16 cellular contexts compared by ENCODE assay signal in genomic region chr11:2094354-2095197, GRCh38. TPM values are rescaled to one million over a fixed set of nuclear protein-coding genes. Genes with fewer than 3 reads are reported as not detected.
DNase-seq lines count a peak whose midpoint lies in the region; ATAC-seq, FAIRE-seq and TF ChIP-seq lines count a peak whose summit lies in the region.
"Had no signal": no experiment of that assay in that cellular context is flagged by ENCODE, and none has a peak within 500 bp of the region (broad histone marks: within the 10 kb centered on the region; RNA-seq: fewer than 3 reads in every experiment).

No MANE protein-coding gene starts in this region.

- H3K9me3 ChIP-seq in HepG2 (ENCODE audit: low read length) (no peaks in the 10 kb centered on the region), right lobe of liver (no peaks in the 10 kb centered on the region), osteoblast (ENCODE audit: low read depth, low read length) (no peaks in the 10 kb centered on the region)

- no peak for TF ChIP-seq RAD21 in HepG2 (CRISPR knock-in tag; IDR thresholded peaks at IDR 0.05)

- H3K4me2 ChIP-seq in HepG2 (ENCODE audit: low read depth, low read length) = no peak overlapping the region
- H3K4me2 ChIP-seq in osteoblast (ENCODE audit: insufficient read depth, low read length) = peak overlapping the region; percentile 0

- TF ChIP-seq POLR2A in HepG2 (IDR thresholded peaks at IDR 0.05; ENCODE audit: insufficient read depth in 1 of 2, low read depth in 2 of 2, low read length in 2 of 2) (no peak), right lobe of liver (IDR thresholded peaks at IDR 0.05) (no peak)

- intact Hi-C loops in HepG2 (cut with micrococcal nuclease; ENCODE audit: unreplicated experiment) = no loop called here
- intact Hi-C loops in right lobe of liver (cut with DNase I) = no loop called here
- intact Hi-C loops in activated T-helper 1 cell treated with anti-CD3 and anti-CD28 coated beads, Interleukin-12 subunit alpha, Interleukin-12 subunit beta, Interleukin-2, Interleukin-4 antibody, amounts not matched to agents 30 ng/mL and 10 ng/mL and 1 ng/mL, durations not matched to agents 14 hours and 24 hours and 36 hours (cut with micrococcal nuclease) = no loop called here

- H4K20me1 ChIP-seq in HepG2 (ENCODE audit: insufficient read depth, low read length) = no peaks in the 10 kb centered on the region
- no peaks in the 10 kb centered on the region for H4K20me1 ChIP-seq in osteoblast (ENCODE audit: insufficient read depth, low read length)

- H3K4me3 Mint-ChIP-seq in activated T-helper 1 cell treated with anti-CD3 and anti-CD28 coated beads, Interleukin-12 subunit alpha, Interleukin-12 subunit beta, Interleukin-2, Interleukin-4 antibody, amounts not matched to agents 30 ng/mL and 10 ng/mL and 1 ng/mL, durations not matched to agents 14 hours and 24 hours and 36 hours = no peak overlapping the region
- H3K4me3 Mint-ChIP-seq: CD8-positive, alpha-beta memory T cell had no signal

- no peak overlapping the region for H3K27ac Mint-ChIP-seq in activated T-helper 1 cell treated with anti-CD3 and anti-CD28 coated beads, Interleukin-12 subunit alpha, Interleukin-12 subunit beta, Interleukin-2, Interleukin-4 antibody, amounts not matched to agents 30 ng/mL and 10 ng/mL and 1 ng/mL, durations not matched to agents 14 hours and 24 hours and 36 hours
- H3K27ac Mint-ChIP-seq: CD8-positive, alpha-beta memory T cell had no signal

- in situ Hi-C loops in HepG2 (cut with HindIII; ENCODE audit: extremely low pct_ligation_motif_present, low pct_unique_long_range_greater_than_20kb) = no loop called here

- DNase-seq in HepG2 (ENCODE audit: low spot score) (no peak), right lobe of liver (no peak), osteoblast (ENCODE audit: insufficient read length, low spot score, missing footprints) (peak; percentile 85), SHP77 treated with DMSO at 0.1 percent for 48 hours (lab: John Stamatoyannopoulos, UW) (no peak), NCI-H345 (lab: John Stamatoyannopoulos, UW) (no peak)
- DNase-seq in activated T-helper 1 cell treated with anti-CD3 and anti-CD28 coated beads, Interleukin-12 subunit alpha, Interleukin-12 subunit beta, Interleukin-2, Interleukin-4 antibody, amounts not matched to agents 30 ng/mL and 10 ng/mL and 1 ng/mL, durations not matched to agents 14 hours and 24 hours and 36 hours (ENCODE audit: low spot score) = no peak
- DNase-seq: ACHN, DND-41, GF-D8, Karpas-422, NCI-H1930, NCI-H2171, NCI-H510A treated with DMSO at 0.1 percent for 48 hours had no signal

- 77% methylated on average over 6 of the region's 21 CpGs for WGBS in HepG2 (ENCODE audit: low lambda C conversion rate)
- 70% methylated on average over 8 of the region's 21 CpGs for WGBS in right lobe of liver (ENCODE audit: insufficient coverage, low coverage, low lambda C conversion rate, missing lambda C conversion rate)

- H3K79me2 ChIP-seq in HepG2 (ENCODE audit: insufficient read depth, low read length) = no peaks in the 10 kb centered on the region
- H3K79me2 ChIP-seq in osteoblast (ENCODE audit: insufficient read depth, low read length) = no peaks in the 10 kb centered on the region

- H3K36me3 ChIP-seq in HepG2 (replicated peaks in 1 of 2; ENCODE audit: control insufficient read depth in 1 of 2, insufficient read depth in 2 of 2, low read length in 2 of 2) (no peaks in the 10 kb centered on the region), right lobe of liver (no peaks in the 10 kb centered on the region), osteoblast (ENCODE audit: insufficient read depth, low read length) (no peaks in the 10 kb centered on the region)

- no peak overlapping the region for H3K27ac ChIP-seq in HepG2 (ENCODE audit: extremely low read length, insufficient read depth, low read length)
- H3K27ac ChIP-seq in right lobe of liver = no peak overlapping the region
- H3K27ac ChIP-seq in VCaP = peak overlapping the region; percentile 78
- H3K27ac ChIP-seq in osteoblast (ENCODE audit: low read depth, low read length) = peak overlapping the region; percentile 20

- H3K4me3 ChIP-seq in HepG2 (replicated peaks in 1 of 3; ENCODE audit: insufficient read depth in 1 of 3, low read depth in 2 of 3, low read length in 3 of 3) (no peak overlapping the region), right lobe of liver (no peak overlapping the region), osteoblast (ENCODE audit: insufficient read depth, low read length) (peak overlapping the region; percentile 20)

- H3K27me3 ChIP-seq in HepG2 (ENCODE audit: control insufficient read depth in 1 of 2, insufficient read depth in 2 of 2, low read length in 2 of 2) = peaks cover 4 to 24% of the 10 kb centered on the region in 2 experiments; a peak in 4 of 5 replicates
- no peaks in the 10 kb centered on the region for H3K27me3 ChIP-seq in right lobe of liver
- no peaks in the 10 kb centered on the region for H3K27me3 ChIP-seq in osteoblast (ENCODE audit: insufficient read depth, low read length)

- no peak for ATAC-seq in HepG2
- ATAC-seq in right lobe of liver = no peak

- TF ChIP-seq CTCF in HepG2 (CRISPR knock-in tag; IDR thresholded peaks at IDR 0.05) = no peak
- TF ChIP-seq CTCF in right lobe of liver (IDR thresholded peaks at IDR 0.05) = no peak
- no peak for TF ChIP-seq CTCF in VCaP (conservative IDR thresholded peaks at IDR 0.05)
- no peak for TF ChIP-seq CTCF in osteoblast (IDR thresholded peaks at IDR 0.05; ENCODE audit: extremely low read depth, low read depth, low read length)

- CTCF ChIA-PET in HepG2 (lab: Yijun Ruan, JAX; ENCODE audit: low intra/inter-chr PET ratio, low total read pairs) = no interaction called here

- no peaks in the 10 kb centered on the region for H3K36me3 Mint-ChIP-seq in activated T-helper 1 cell treated with anti-CD3 and anti-CD28 coated beads, Interleukin-12 subunit alpha, Interleukin-12 subunit beta, Interleukin-2, Interleukin-4 antibody, amounts not matched to agents 30 ng/mL and 10 ng/mL and 1 ng/mL, durations not matched to agents 14 hours and 24 hours and 36 hours (ENCODE audit: low read depth)
- H3K36me3 Mint-ChIP-seq: CD8-positive, alpha-beta memory T cell had no signal

- FAIRE-seq in HepG2 (lab: Jason Lieb, UNC) = no peak
- FAIRE-seq: H54 had no signal

- no peaks in the 10 kb centered on the region for H3K27me3 Mint-ChIP-seq in activated T-helper 1 cell treated with anti-CD3 and anti-CD28 coated beads, Interleukin-12 subunit alpha, Interleukin-12 subunit beta, Interleukin-2, Interleukin-4 antibody, amounts not matched to agents 30 ng/mL and 10 ng/mL and 1 ng/mL, durations not matched to agents 14 hours and 24 hours and 36 hours (ENCODE audit: insufficient read depth)

- no peak overlapping the region for H3K9ac ChIP-seq in HepG2 (ENCODE audit: insufficient read depth, low read depth, low read length)

- H3K9me3 Mint-ChIP-seq in activated T-helper 1 cell treated with anti-CD3 and anti-CD28 coated beads, Interleukin-12 subunit alpha, Interleukin-12 subunit beta, Interleukin-2, Interleukin-4 antibody, amounts not matched to agents 30 ng/mL and 10 ng/mL and 1 ng/mL, durations not matched to agents 14 hours and 24 hours and 36 hours = no peaks in the 10 kb centered on the region
- H3K9me3 Mint-ChIP-seq: CD8-positive, alpha-beta memory T cell had no signal

- H3K4me1 Mint-ChIP-seq in activated T-helper 1 cell treated with anti-CD3 and anti-CD28 coated beads, Interleukin-12 subunit alpha, Interleukin-12 subunit beta, Interleukin-2, Interleukin-4 antibody, amounts not matched to agents 30 ng/mL and 10 ng/mL and 1 ng/mL, durations not matched to agents 14 hours and 24 hours and 36 hours (ENCODE audit: low read depth) = no peaks in the 10 kb centered on the region

- TF ChIP-seq EP300 in HepG2 (IDR thresholded peaks at IDR 0.05; ENCODE audit: low read depth in 2 of 2, low read length in 2 of 2) (no peak), HepG2 (CRISPR knock-in tag; IDR thresholded peaks at IDR 0.05; ENCODE audit: borderline replicate concordance) (no peak)

- BruUV-seq in HepG2 (replicated peaks; lab: Mats Ljungman, UMichigan) = no TSS peak

- H3K4me1 ChIP-seq in HepG2 (ENCODE audit: insufficient read depth, low read length) (peaks cover 42% of the 10 kb centered on the region), right lobe of liver (peaks cover 0 to 28% (median 9%) of the 10 kb centered on the region in 4 donors), osteoblast (ENCODE audit: insufficient read depth, low read length) (peaks cover 52% of the 10 kb centered on the region)

- H2AFZ ChIP-seq in HepG2 (ENCODE audit: low read length) (no peak overlapping the region), osteoblast (ENCODE audit: low read length) (no peak overlapping the region)

- POLR2A ChIA-PET in HepG2 (lab: Yijun Ruan, JAX) = no interaction called here

TF ChIP-seq in HepG2, 621 proteins besides CTCF, POLR2A, EP300 and RAD21 (continues in another document):
- no peak for TF ChIP-seq CC2D1A (CRISPR knock-in tag; IDR thresholded peaks at IDR 0.05)

RNA-seq across cellular contexts. Expression of gene IGF2, which starts 44.6 kb away (rescaled TPM):
- total RNA-seq in HepG2 (2016; rRNA removed; fragmentation: Illumina TruSeq; extraction: Trizol) (79.1 and 138 TPM in 2 replicates), right lobe of liver (100 to 1,000 TPM in 5 of 6 experiments, 10 to 100 TPM in 1; 86.6 to 289 (median 177) TPM), osteoblast (53.9 and 68.8 TPM in 2 replicates)
- total RNA-seq in HepG2 (2016; cell fraction: cytosol; rRNA removed; fragmentation: Illumina TruSeq; extraction: Trizol; ENCODE audit: low read depth) = 150 and 154 TPM in 2 replicates
- total RNA-seq in HepG2 (2016; cell fraction: insoluble cytoplasmic fraction; rRNA removed; fragmentation: Illumina TruSeq; extraction: Trizol) = 71.0 and 125 TPM in 2 replicates
- 362 and 363 TPM in 2 replicates for total RNA-seq in HepG2 (2016; cell fraction: membrane; rRNA removed; fragmentation: Illumina TruSeq; extraction: Trizol)
- total RNA-seq in HepG2 (2016; cell fraction: nucleus; rRNA removed; fragmentation: Illumina TruSeq; extraction: Trizol) = 89.6 and 109 TPM in 2 replicates
- polyA plus RNA-seq in HepG2 (2011; rRNA removed) = 254 and 379 TPM in 2 replicates
- polyA plus RNA-seq in HepG2 (2011; cell fraction: cytosol; rRNA removed) = 454 and 616 TPM in 2 replicates
- 839 and 1,149 TPM in 2 replicates for polyA plus RNA-seq in HepG2 (2011; cell fraction: nucleus; rRNA removed)
- polyA plus RNA-seq in HepG2 (2012) = 4,210 and 4,559 TPM in 2 replicates
- 341 and 387 TPM in 2 replicates for polyA plus RNA-seq in HepG2 (2016; cell fraction: cytosol; fragmentation: Illumina TruSeq; extraction: Trizol; ENCODE audit: low read depth)
- 1,191 and 1,950 TPM in 2 replicates for polyA plus RNA-seq in HepG2 (2016; cell fraction: insoluble cytoplasmic fraction; fragmentation: Illumina TruSeq; extraction: Trizol; ENCODE audit: low read depth)
- 1,798 and 2,413 TPM in 2 replicates for polyA plus RNA-seq in HepG2 (2016; cell fraction: membrane; fragmentation: Illumina TruSeq; extraction: Trizol; ENCODE audit: low read depth)
- polyA plus RNA-seq in HepG2 (2016; cell fraction: nucleus; fragmentation: Illumina TruSeq; extraction: Trizol; ENCODE audit: insufficient read depth, low read depth) = 949 and 1,082 TPM in 2 replicates
- 0.19 and 781 TPM in 2 replicates for polyA minus RNA-seq in HepG2 (2011; rRNA and poly(A)+ RNA removed; ENCODE audit: low replicate concordance)
- polyA minus RNA-seq in HepG2 (2011; cell fraction: cytosol; rRNA and poly(A)+ RNA removed) = 811 and 1,353 TPM in 2 replicates
- 170 and 248 TPM in 2 replicates for polyA minus RNA-seq in HepG2 (2011; cell fraction: nucleus; rRNA and poly(A)+ RNA removed)
- total RNA-seq in activated T-helper 1 cell treated with anti-CD3 and anti-CD28 coated beads, Interleukin-12 subunit alpha, Interleukin-12 subunit beta, Interleukin-2, Interleukin-4 antibody, amounts not matched to agents 30 ng/mL and 10 ng/mL and 1 ng/mL, durations not matched to agents 14 hours and 24 hours and 36 hours = 1.2 and 1.5 TPM in 2 replicates
- polyA plus RNA-seq: CD8-positive, alpha-beta memory T cell had no signal

Comparison
In these comparisons a context has a peak if more than half of its experiments do, and no peak if none do; other contexts are left out.
1. H3K27ac ChIP-seq: peak in VCaP (single experiment) and osteoblast (single experiment); none in HepG2 (single experiment) and right lobe of liver (0 of 3).
2. RNA of gene IGF2, which starts 44.6 kb away (total RNA-seq): 86.6 to 289 TPM in right lobe of liver, 71.0 to 363 TPM in HepG2 and 53.9 to 68.8 TPM in osteoblast; 1.2 to 1.5 TPM in activated T-helper 1 cell treated with anti-CD3 and anti-CD28 coated beads, Interleukin-12 subunit alpha, Interleukin-12 subunit beta, Interleukin-2, Interleukin-4 antibody, amounts not matched to agents 30 ng/mL and 10 ng/mL and 1 ng/mL, durations not matched to agents 14 hours and 24 hours and 36 hours; every median in the first group is over 10 times any median in the second.